In the genomic region with DNA sequence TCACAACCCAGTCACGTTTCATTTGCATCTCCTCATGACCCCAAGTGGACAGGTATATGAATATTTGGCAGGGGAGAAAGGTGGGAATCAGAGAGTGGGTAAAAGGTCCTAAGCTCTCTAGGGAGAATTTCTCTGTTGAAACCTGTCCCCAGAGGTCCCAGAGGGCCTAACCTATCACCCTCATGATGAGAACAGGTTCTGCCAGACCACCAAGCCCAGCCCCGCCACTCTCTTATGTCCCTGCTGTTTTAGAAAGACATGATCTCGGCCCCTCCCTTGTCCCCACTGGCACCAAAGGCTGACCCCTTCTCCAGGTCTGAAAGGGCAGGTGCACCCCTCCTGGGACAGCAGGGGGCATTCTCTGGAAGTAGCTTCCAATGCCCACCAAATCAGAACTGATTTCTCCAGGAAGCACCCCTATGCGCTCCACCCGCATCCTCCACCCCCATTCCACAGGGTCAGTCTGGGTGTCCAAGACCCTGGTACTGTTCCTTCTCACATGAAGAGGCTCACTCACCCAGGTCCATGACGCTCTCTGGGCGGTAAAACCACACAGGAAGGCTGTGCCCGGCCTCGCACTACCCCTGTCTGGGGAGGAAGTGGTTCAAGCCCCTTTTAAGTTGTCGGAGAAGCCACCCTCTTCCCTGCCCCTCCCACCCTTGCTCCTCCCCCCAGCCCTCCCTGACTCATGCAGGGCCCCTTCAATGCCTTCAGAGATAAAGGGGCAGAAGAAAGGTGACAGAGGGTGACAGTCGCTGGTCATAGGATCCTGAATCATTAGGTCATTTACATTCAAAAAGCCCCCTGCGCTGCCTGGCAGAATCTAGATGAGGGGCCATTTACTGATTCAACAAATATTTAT, we compare ENCODE assay signal across 8 cellular contexts. TPM values are rescaled to one million over a fixed set of nuclear protein-coding genes. Genes with fewer than 3 reads are reported as not detected.
DNase-seq lines count a peak whose midpoint lies in the region; TF ChIP-seq lines count a peak whose summit lies in the region.

CCR7 (minus strand) TSS at position 590 of the 862 bp plus-strand sequence; CDS start at position 527, 63 bp downstream.

- no peak within 1 kb of the TSS for H2AFZ ChIP-seq in hepatocyte

- H3K4me1 ChIP-seq in hepatocyte (ENCODE audit: insufficient read depth) (peaks cover under 1% of the 10 kb centered on the region), prostate gland (replicated peaks) (no peaks in the 10 kb centered on the region), thyroid gland (peaks cover 8 to 23% of the 10 kb centered on the region in 2 donors)

- H3K9me3 ChIP-seq in hepatocyte (ENCODE audit: low read depth): peaks cover 3% of the 10 kb centered on the region
- H3K9me3 ChIP-seq in prostate gland: no peaks in the 10 kb centered on the region
- no peaks in the 10 kb centered on the region for H3K9me3 ChIP-seq in thyroid gland

- H3K27ac Mint-ChIP-seq in activated CD4-positive, alpha-beta memory T cell treated with anti-CD3 and anti-CD28 coated beads, Interleukin-2, amount 10 ng/mL, durations not matched to agents 7 days and 5 days: peak within 1 kb of the TSS; percentile 91

- no peak for TF ChIP-seq POLR2A in erythroblast (IDR thresholded peaks at IDR 0.05; ENCODE audit: low read length)
- no peak for TF ChIP-seq POLR2A in prostate gland (IDR thresholded peaks at IDR 0.05)
- no peak for TF ChIP-seq POLR2A in thyroid gland (IDR thresholded peaks at IDR 0.05)

- H3K27ac ChIP-seq in hepatocyte (no peak within 1 kb of the TSS), prostate gland (no peak within 1 kb of the TSS), thyroid gland (no peak within 1 kb of the TSS)

- CTCF ChIA-PET in activated CD4-positive, alpha-beta memory T cell treated with anti-CD3 and anti-CD28 coated beads, Interleukin-2, amount 10 ng/mL, durations not matched to agents 7 days and 5 days (lab: Charles Lee): interaction anchor here (1.1 to 13.0 kb wide), 3 partner anchors 27 to 81 kb away, joined by 5 to 266 read pairs (median 54); no protein-coding TSS in a partner anchor

- peak within 1 kb of the TSS; percentile 74 for H3K4me3 Mint-ChIP-seq in activated CD4-positive, alpha-beta memory T cell treated with anti-CD3 and anti-CD28 coated beads, Interleukin-2, amount 10 ng/mL, durations not matched to agents 7 days and 5 days

- DNase-seq in KBM-7: peak; percentile 59
- peak; percentile 75 for DNase-seq in activated CD4-positive, alpha-beta memory T cell treated with anti-CD3 and anti-CD28 coated beads, Interleukin-2, amount 10 ng/mL, durations not matched to agents 7 days and 5 days
- peak; percentile 89 to 91 for DNase-seq in erythroblast (lab: John Stamatoyannopoulos, UW)
- peak; percentile 72 to 84 for DNase-seq in stimulated activated CD8-positive, alpha-beta memory T cell treated with anti-CD3 and anti-CD28 coated beads, Interleukin-7, amount 100 ng/mL, for 48 hours (ENCODE audit: extremely low read depth in 1 of 2, low read depth in 1 of 2)
- DNase-seq in hepatocyte (ENCODE audit: low spot score): no peak
- no peak for DNase-seq in NCI-H2107 (lab: John Stamatoyannopoulos, UW)
- no peak for DNase-seq in prostate gland (ENCODE audit: low spot score)
- DNase-seq in thyroid gland: no peak

- H3K4me3 ChIP-seq in hepatocyte (no peak within 1 kb of the TSS), prostate gland (no peak within 1 kb of the TSS), thyroid gland (replicated peaks in 1 of 3) (no peak within 1 kb of the TSS)

- POLR2A ChIA-PET in activated CD4-positive, alpha-beta memory T cell treated with anti-CD3 and anti-CD28 coated beads, Interleukin-2, amount 10 ng/mL, durations not matched to agents 7 days and 5 days (lab: Charles Lee): interaction anchor here (0.9 to 7.6 kb wide), 16 partner anchors 11 to 1124 kb away, joined by 3 to 130 read pairs (median 16); partner anchors contain the start of genes EIF1, SMARCE1 and TOP2A

- no peaks in the 10 kb centered on the region for H3K9me2 ChIP-seq in hepatocyte (replicated peaks; ENCODE audit: insufficient read depth)

- peaks cover 29% of the 10 kb centered on the region for H3K36me3 Mint-ChIP-seq in activated CD4-positive, alpha-beta memory T cell treated with anti-CD3 and anti-CD28 coated beads, Interleukin-2, amount 10 ng/mL, durations not matched to agents 7 days and 5 days (ENCODE audit: low read depth)

- TF ChIP-seq CTCF in hepatocyte (IDR thresholded peaks at IDR 0.05; ENCODE audit: poor library complexity) (no peak), prostate gland (IDR thresholded peaks at IDR 0.05) (no peak), thyroid gland (IDR thresholded peaks at IDR 0.05) (no peak)

- H3K4me2 ChIP-seq in hepatocyte: no peak within 1 kb of the TSS

- peaks cover 46% of the 10 kb centered on the region for H3K27me3 Mint-ChIP-seq in activated CD4-positive, alpha-beta memory T cell treated with anti-CD3 and anti-CD28 coated beads, Interleukin-2, amount 10 ng/mL, durations not matched to agents 7 days and 5 days

- intact Hi-C loops in prostate gland (cut with DNase I) (no loop called here), thyroid gland (cut with DNase I) (no loop called here)

- no peaks in the 10 kb centered on the region for H3K79me2 ChIP-seq in hepatocyte

- H3K4me1 Mint-ChIP-seq in activated CD4-positive, alpha-beta memory T cell treated with anti-CD3 and anti-CD28 coated beads, Interleukin-2, amount 10 ng/mL, durations not matched to agents 7 days and 5 days: peaks cover 62% of the 10 kb centered on the region

- no peaks in the 10 kb centered on the region for H4K20me1 ChIP-seq in hepatocyte (ENCODE audit: insufficient read depth, poor library complexity, severe bottlenecking)

- 68% methylated on average over 12 of the region's 12 CpGs for WGBS in hepatocyte (ENCODE audit: low lambda C conversion rate, missing lambda C conversion rate)
- 79% methylated on average over 12 of the region's 12 CpGs for WGBS in prostate gland
- 76 to 84% methylated on average over 11 to 12 of the region's 12 CpGs for WGBS in thyroid gland, 2 donors

- H3K36me3 ChIP-seq in hepatocyte (replicated peaks; ENCODE audit: insufficient read depth, low read depth) (no peaks in the 10 kb centered on the region), prostate gland (no peaks in the 10 kb centered on the region), thyroid gland (no peaks in the 10 kb centered on the region)

- peaks cover 6% of the 10 kb centered on the region for H3K9me3 Mint-ChIP-seq in activated CD4-positive, alpha-beta memory T cell treated with anti-CD3 and anti-CD28 coated beads, Interleukin-2, amount 10 ng/mL, durations not matched to agents 7 days and 5 days

- H3K27me3 ChIP-seq in hepatocyte (no peaks in the 10 kb centered on the region), prostate gland (replicated peaks; ENCODE audit: insufficient read depth) (no peaks in the 10 kb centered on the region), thyroid gland (no peaks in the 10 kb centered on the region)

- in situ Hi-C loops in KBM-7 (cut with MboI; ENCODE audit: low pct_unique_long_range_greater_than_20kb, low sequenced_read_pairs): no loop called here

RNA-seq across cellular contexts. Expression of gene CCR7, which starts in this region (rescaled TPM):
- 10 to 100 TPM; 43.3 to 44.6 TPM for total RNA-seq in activated CD4-positive, alpha-beta memory T cell treated with anti-CD3 and anti-CD28 coated beads, Interleukin-2, amount 10 ng/mL, durations not matched to agents 7 days and 5 days
- total RNA-seq in hepatocyte (0.16 and 2.8 TPM in 2 replicates), prostate gland (under 1 TPM in 1 of 2 donors, not detected in 1; 0.40 TPM), thyroid gland (1 to 10 TPM in 1 of 4 donors, under 1 TPM in 2, not detected in 1; 0.27 to 1.6 (median 0.93) TPM)
- polyA plus RNA-seq in hepatocyte: 2.9 and 4.1 TPM in 2 replicates

Comparison
In these comparisons a context has a peak if more than half of its experiments do, and no peak if none do; other contexts are left out.
1. RNA of gene CCR7 (total RNA-seq): 43.3 to 44.6 TPM in activated CD4-positive, alpha-beta memory T cell treated with anti-CD3 and anti-CD28 coated beads, Interleukin-2, amount 10 ng/mL, durations not matched to agents 7 days and 5 days; 0.16 to 2.8 TPM in hepatocyte, 0.27 to 1.6 TPM in thyroid gland and 0.40 TPM in prostate gland; every median in the first group is over 10 times any median in the second.
2. DNase-seq: peak in KBM-7 (single experiment), activated CD4-positive, alpha-beta memory T cell treated with anti-CD3 and anti-CD28 coated beads, Interleukin-2, amount 10 ng/mL, durations not matched to agents 7 days and 5 days (single experiment), erythroblast (2 of 2) and stimulated activated CD8-positive, alpha-beta memory T cell treated with anti-CD3 and anti-CD28 coated beads, Interleukin-7, amount 100 ng/mL, for 48 hours (2 of 2); none in hepatocyte (single experiment), NCI-H2107 (single experiment), prostate gland (single experiment) and thyroid gland (0 of 2).